ENCODE assay signal across 24 cellular contexts in the genomic region with DNA sequence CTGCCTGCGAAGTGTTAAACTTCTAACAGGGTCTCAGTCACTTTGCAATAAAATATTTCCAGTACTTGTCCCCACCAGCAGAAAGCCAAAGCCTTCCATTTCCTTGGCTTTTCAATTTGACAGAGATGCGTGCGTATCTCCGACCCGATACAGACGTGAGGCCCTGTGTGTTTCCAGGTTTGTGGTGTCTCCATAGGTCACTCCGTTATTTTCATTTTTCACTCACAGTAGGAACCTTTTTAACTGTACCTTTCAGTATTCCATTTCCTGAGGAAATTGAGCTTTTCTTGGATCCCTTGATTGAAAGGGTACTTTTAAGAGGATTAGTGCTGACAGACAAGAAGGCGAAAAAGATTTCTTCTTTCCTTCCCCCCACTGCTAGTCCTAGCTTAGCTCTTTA.
DNase-seq lines count a peak whose midpoint lies in the region; ATAC-seq and TF ChIP-seq lines count a peak whose summit lies in the region.
"Had no signal": no experiment of that assay in that cellular context is flagged by ENCODE, and none has a peak within 500 bp of the region (broad histone marks: within the 10 kb centered on the region; RNA-seq: fewer than 3 reads in every experiment).

No MANE protein-coding gene starts in this region.

- no peak overlapping the region for H3K4me3 ChIP-seq in PC-9
- H3K4me3 ChIP-seq in endodermal cell (ENCODE audit: low read length): no peak overlapping the region
- no peak overlapping the region for H3K4me3 ChIP-seq in neural cell (ENCODE audit: low read length)
- H3K4me3 ChIP-seq: BLaER1 treated with 17β-estradiol and CSF1 and Interleukin-3, amounts not matched to agents 10 nM and 100 nM; GM12878; GM23248 had no signal

- TF ChIP-seq RAD21 in neural cell (conservative IDR thresholded peaks at IDR 0.05): no peak

- no peaks in the 10 kb centered on the region for H3K9me3 Mint-ChIP-seq in endodermal cell
- H3K9me3 Mint-ChIP-seq: CD14-positive monocyte; CD4-positive, alpha-beta T cell; CD8-positive, alpha-beta memory T cell had no signal

- TF ChIP-seq CTCF in PC-9 (conservative IDR thresholded peaks at IDR 0.05) (no peak), endodermal cell (conservative IDR thresholded peaks at IDR 0.05) (no peak), neural cell (IDR thresholded peaks at IDR 0.05; ENCODE audit: poor library complexity, severe bottlenecking) (no peak)

- H3K4me1 ChIP-seq in PC-9 (replicated peaks; ENCODE audit: insufficient read depth): peaks cover 9% of the 10 kb centered on the region
- no peaks in the 10 kb centered on the region for H3K4me1 ChIP-seq in endodermal cell (ENCODE audit: control insufficient read depth, insufficient read depth, low read length)
- H3K4me1 ChIP-seq: BE2C had no signal

- no peak overlapping the region for H3K4me3 Mint-ChIP-seq in endodermal cell
- H3K4me3 Mint-ChIP-seq: CD14-positive monocyte; CD4-positive, alpha-beta T cell; CD8-positive, alpha-beta memory T cell had no signal

- H3K79me2 ChIP-seq in PC-9 (ENCODE audit: low read depth) (no peaks in the 10 kb centered on the region), neural cell (replicated peaks; ENCODE audit: insufficient read depth, low read length) (no peaks in the 10 kb centered on the region)

- H3K27me3 ChIP-seq in PC-9 (ENCODE audit: insufficient read depth, low read depth): no peaks in the 10 kb centered on the region
- H3K27me3 ChIP-seq in endodermal cell (ENCODE audit: control insufficient read depth, insufficient read depth, low read length, poor library complexity, severe bottlenecking): no peaks in the 10 kb centered on the region
- no peaks in the 10 kb centered on the region for H3K27me3 ChIP-seq in neural cell (ENCODE audit: insufficient read depth, low read depth, low read length)
- H3K27me3 ChIP-seq: BE2C; BLaER1 treated with 17β-estradiol and CSF1 and Interleukin-3, amounts not matched to agents 10 nM and 100 nM had no signal

- H3K9me3 ChIP-seq in PC-9 (ENCODE audit: insufficient read depth, low read depth) (no peaks in the 10 kb centered on the region), endodermal cell (ENCODE audit: control insufficient read depth, low read length) (no peaks in the 10 kb centered on the region), neural cell (ENCODE audit: low read length) (no peaks in the 10 kb centered on the region)
- H3K9me3 ChIP-seq: BE2C; BLaER1 treated with 17β-estradiol and CSF1 and Interleukin-3, amounts not matched to agents 10 nM and 100 nM had no signal

- peaks cover 9% of the 10 kb centered on the region for H3K4me1 Mint-ChIP-seq in endodermal cell
- H3K4me1 Mint-ChIP-seq: CD8-positive, alpha-beta memory T cell had no signal

- H3F3A ChIP-seq in PC-9 (ENCODE audit: insufficient read depth, low read depth) (no peaks in the 10 kb centered on the region), neural cell (ENCODE audit: insufficient read depth, low read length, poor library complexity, severe bottlenecking) (peaks cover 10% of the 10 kb centered on the region)

- H3K36me3 ChIP-seq in PC-9 (ENCODE audit: low read depth): no peaks in the 10 kb centered on the region
- H3K36me3 ChIP-seq in endodermal cell (ENCODE audit: control insufficient read depth, insufficient read depth, low read length): peaks cover 88% of the 10 kb centered on the region
- no peaks in the 10 kb centered on the region for H3K36me3 ChIP-seq in neural cell (ENCODE audit: insufficient read depth, low read length)
- H3K36me3 ChIP-seq: BE2C; BLaER1 treated with 17β-estradiol and CSF1 and Interleukin-3, amounts not matched to agents 10 nM and 100 nM had no signal

- no peak for ATAC-seq in HG02759 (IDR thresholded peaks at IDR 0.05; ENCODE audit: unreplicated experiment)
- no peak for ATAC-seq in HG02623 (IDR thresholded peaks at IDR 0.05; ENCODE audit: unreplicated experiment)
- ATAC-seq: GM12878, HCT116 had no signal

- H3K36me3 Mint-ChIP-seq in endodermal cell (ENCODE audit: low read depth): peaks cover 66% of the 10 kb centered on the region
- H3K36me3 Mint-ChIP-seq: CD14-positive monocyte had no signal

- no peaks in the 10 kb centered on the region for H3K27me3 Mint-ChIP-seq in endodermal cell (ENCODE audit: insufficient read depth)
- H3K27me3 Mint-ChIP-seq: CD4-positive, alpha-beta T cell; CD8-positive, alpha-beta memory T cell had no signal

- CTCF ChIA-PET in PC-9 (lab: Charles Lee): no interaction called here

- TF ChIP-seq EP300 in neural cell (conservative IDR thresholded peaks at IDR 0.05; ENCODE audit: poor library complexity, severe bottlenecking): peak; percentile 78

- 91 to 98% methylated on average over 7 to 8 of the region's 8 CpGs for WGBS in endodermal cell (ENCODE audit: insufficient coverage in 1 of 2, insufficient read length in 1 of 2), 2 experiments

- 0 out of 2 replicates have a peak overlapping the region, but pooled peaks have one; percentile 23 for H2AFZ ChIP-seq in PC-9
- H2AFZ ChIP-seq in neural cell (ENCODE audit: low read depth, low read length): no peak overlapping the region
- H2AFZ ChIP-seq: GM23248 had no signal

- BruUV-seq in PC-9 (replicated peaks; lab: Mats Ljungman, UMichigan): no TSS peak

- H4K20me1 ChIP-seq in PC-9 (ENCODE audit: insufficient read depth) (no peaks in the 10 kb centered on the region), neural cell (ENCODE audit: insufficient read depth) (no peaks in the 10 kb centered on the region)
- H4K20me1 ChIP-seq: BLaER1 treated with 17β-estradiol and CSF1 and Interleukin-3, amounts not matched to agents 10 nM and 100 nM had no signal

- H3K9ac ChIP-seq in endodermal cell (ENCODE audit: extremely low read depth, low read length, poor library complexity, severe bottlenecking): no peak overlapping the region
- no peak overlapping the region for H3K9ac ChIP-seq in neural cell (ENCODE audit: low read length)
- H3K9ac ChIP-seq: BLaER1 treated with 17β-estradiol and CSF1 and Interleukin-3, amounts not matched to agents 10 nM and 100 nM; GM23248 had no signal

- peaks cover 5% of the 10 kb centered on the region; the same call in 1 of the 2 replicates for H3K9me2 ChIP-seq in PC-9 (ENCODE audit: insufficient read depth)
- no peaks in the 10 kb centered on the region for H3K9me2 ChIP-seq in neural cell (ENCODE audit: insufficient read depth, low read length)

- H3K27ac Mint-ChIP-seq in endodermal cell: peak overlapping the region; percentile 37
- H3K27ac Mint-ChIP-seq: CD14-positive monocyte; CD4-positive, alpha-beta T cell; CD8-positive, alpha-beta memory T cell had no signal

- H3K27ac ChIP-seq in PC-9 (no peak overlapping the region), endodermal cell (ENCODE audit: low read depth, low read length) (no peak overlapping the region), neural cell (ENCODE audit: low read length) (peak overlapping the region; percentile 12)
- H3K27ac ChIP-seq: 22Rv1; BLaER1 treated with 17β-estradiol and CSF1 and Interleukin-3, amounts not matched to agents 10 nM and 100 nM; GM23248 had no signal

- POLR2A ChIA-PET in PC-9 (lab: Charles Lee; ENCODE audit: unreplicated experiment): no interaction called here

- intact Hi-C loops in PC-9 (cut with micrococcal nuclease; ENCODE audit: unreplicated experiment): no loop called here

- H3K4me2 ChIP-seq in PC-9 (no peak overlapping the region), neural cell (ENCODE audit: low read length) (no peak overlapping the region)
- H3K4me2 ChIP-seq: BLaER1 treated with 17β-estradiol and CSF1 and Interleukin-3, amounts not matched to agents 10 nM and 100 nM had no signal

- DNase-seq in NCI-H82 (lab: John Stamatoyannopoulos, UW) (peak; percentile 45), NCI-H82 treated with DMSO at 0.1 percent for 48 hours (lab: John Stamatoyannopoulos, UW; ENCODE audit: unreplicated experiment) (no peak), PC-9 (no peak), endodermal cell (no peak), SW 1271 (lab: John Stamatoyannopoulos, UW) (no peak)
- DNase-seq: ACHN; AML-193; BE2C; CD4-positive, alpha-beta T cell; CD8-positive, alpha-beta memory T cell; DMS 273 treated with DMSO at 0.1 percent for 48 hours; DMS79; EL; GDM1; GM23248; H7 had no signal

TF ChIP-seq in neural cell, 6 proteins besides CTCF, POLR2A, EP300 and RAD21:
- TF ChIP-seq TAF1 (IDR thresholded peaks at IDR 0.05; ENCODE audit: low read depth) (no peak), MXI1 (conservative IDR thresholded peaks at IDR 0.05; ENCODE audit: poor library complexity, severe bottlenecking) (peak; percentile 29), SMC3 (conservative IDR thresholded peaks at IDR 0.05; ENCODE audit: poor library complexity) (peak; percentile 11), POLR2AphosphoS5 (IDR thresholded peaks at IDR 0.05) (peak; percentile 73), EZH2 (IDR thresholded peaks at IDR 0.05; ENCODE audit: borderline replicate concordance, insufficient read depth, low read length, poor library complexity, severe bottlenecking) (no peak)
- TF ChIP-seq, protein P1, sequence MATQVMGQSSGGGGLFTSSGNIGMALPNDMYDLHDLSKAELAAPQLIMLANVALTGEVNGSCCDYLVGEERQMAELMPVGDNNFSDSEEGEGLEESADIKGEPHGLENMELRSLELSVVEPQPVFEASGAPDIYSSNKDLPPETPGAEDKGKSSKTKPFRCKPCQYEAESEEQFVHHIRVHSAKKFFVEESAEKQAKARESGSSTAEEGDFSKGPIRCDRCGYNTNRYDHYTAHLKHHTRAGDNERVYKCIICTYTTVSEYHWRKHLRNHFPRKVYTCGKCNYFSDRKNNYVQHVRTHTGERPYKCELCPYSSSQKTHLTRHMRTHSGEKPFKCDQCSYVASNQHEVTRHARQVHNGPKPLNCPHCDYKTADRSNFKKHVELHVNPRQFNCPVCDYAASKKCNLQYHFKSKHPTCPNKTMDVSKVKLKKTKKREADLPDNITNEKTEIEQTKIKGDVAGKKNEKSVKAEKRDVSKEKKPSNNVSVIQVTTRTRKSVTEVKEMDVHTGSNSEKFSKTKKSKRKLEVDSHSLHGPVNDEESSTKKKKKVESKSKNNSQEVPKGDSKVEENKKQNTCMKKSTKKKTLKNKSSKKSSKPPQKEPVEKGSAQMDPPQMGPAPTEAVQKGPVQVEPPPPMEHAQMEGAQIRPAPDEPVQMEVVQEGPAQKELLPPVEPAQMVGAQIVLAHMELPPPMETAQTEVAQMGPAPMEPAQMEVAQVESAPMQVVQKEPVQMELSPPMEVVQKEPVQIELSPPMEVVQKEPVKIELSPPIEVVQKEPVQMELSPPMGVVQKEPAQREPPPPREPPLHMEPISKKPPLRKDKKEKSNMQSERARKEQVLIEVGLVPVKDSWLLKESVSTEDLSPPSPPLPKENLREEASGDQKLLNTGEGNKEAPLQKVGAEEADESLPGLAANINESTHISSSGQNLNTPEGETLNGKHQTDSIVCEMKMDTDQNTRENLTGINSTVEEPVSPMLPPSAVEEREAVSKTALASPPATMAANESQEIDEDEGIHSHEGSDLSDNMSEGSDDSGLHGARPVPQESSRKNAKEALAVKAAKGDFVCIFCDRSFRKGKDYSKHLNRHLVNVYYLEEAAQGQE (IDR thresholded peaks at IDR 0.05; ENCODE audit: borderline replicate concordance): peak; percentile 89
